Comparison of ENCODE assay signal across 1 cellular context in the genomic region with DNA sequence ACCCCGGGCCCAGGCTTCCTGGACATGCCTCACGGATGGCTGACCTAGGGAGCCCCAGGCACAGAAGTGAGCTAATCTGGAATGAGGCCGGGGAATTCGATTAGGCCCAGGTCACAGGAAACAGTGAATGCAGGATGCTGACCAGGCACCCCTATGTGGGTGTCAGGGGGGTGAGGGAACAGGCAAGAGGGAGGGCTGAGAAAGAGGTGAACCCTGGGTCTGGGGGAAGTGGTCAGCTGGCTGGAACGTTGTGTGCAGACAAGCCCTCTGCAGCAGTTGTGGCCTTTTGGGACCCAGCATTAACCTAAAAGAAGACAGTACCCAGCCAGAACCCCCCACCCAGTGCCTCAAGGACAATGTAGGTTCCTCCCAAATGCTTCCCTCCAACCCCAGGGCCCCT.
TF ChIP-seq lines count a peak whose summit lies in the region.

No MANE protein-coding gene starts in this region.

TF ChIP-seq in HEK293, 187 proteins besides CTCF, POLR2A, EP300 and RAD21 (continued from another document):
- TF ChIP-seq, protein P1, sequence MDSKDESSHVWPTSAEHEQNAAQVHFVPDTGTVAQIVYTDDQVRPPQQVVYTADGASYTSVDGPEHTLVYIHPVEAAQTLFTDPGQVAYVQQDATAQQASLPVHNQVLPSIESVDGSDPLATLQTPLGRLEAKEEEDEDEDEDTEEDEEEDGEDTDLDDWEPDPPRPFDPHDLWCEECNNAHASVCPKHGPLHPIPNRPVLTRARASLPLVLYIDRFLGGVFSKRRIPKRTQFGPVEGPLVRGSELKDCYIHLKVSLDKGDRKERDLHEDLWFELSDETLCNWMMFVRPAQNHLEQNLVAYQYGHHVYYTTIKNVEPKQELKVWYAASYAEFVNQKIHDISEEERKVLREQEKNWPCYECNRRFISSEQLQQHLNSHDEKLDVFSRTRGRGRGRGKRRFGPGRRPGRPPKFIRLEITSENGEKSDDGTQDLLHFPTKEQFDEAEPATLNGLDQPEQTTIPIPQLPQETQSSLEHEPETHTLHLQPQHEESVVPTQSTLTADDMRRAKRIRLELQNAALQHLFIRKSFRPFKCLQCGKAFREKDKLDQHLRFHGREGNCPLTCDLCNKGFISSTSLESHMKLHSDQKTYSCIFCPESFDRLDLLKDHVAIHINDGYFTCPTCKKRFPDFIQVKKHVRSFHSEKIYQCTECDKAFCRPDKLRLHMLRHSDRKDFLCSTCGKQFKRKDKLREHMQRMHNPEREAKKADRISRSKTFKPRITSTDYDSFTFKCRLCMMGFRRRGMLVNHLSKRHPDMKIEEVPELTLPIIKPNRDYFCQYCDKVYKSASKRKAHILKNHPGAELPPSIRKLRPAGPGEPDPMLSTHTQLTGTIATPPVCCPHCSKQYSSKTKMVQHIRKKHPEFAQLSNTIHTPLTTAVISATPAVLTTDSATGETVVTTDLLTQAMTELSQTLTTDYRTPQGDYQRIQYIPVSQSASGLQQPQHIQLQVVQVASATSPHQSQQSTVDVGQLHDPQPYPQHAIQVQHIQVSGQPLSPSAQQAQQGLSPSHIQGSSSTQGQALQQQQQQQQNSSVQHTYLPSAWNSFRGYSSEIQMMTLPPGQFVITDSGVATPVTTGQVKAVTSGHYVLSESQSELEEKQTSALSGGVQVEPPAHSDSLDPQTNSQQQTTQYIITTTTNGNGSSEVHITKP (tag by site-specific recombination; IDR thresholded peaks at IDR 0.05) = peak; percentile 77
